In the genomic region with DNA sequence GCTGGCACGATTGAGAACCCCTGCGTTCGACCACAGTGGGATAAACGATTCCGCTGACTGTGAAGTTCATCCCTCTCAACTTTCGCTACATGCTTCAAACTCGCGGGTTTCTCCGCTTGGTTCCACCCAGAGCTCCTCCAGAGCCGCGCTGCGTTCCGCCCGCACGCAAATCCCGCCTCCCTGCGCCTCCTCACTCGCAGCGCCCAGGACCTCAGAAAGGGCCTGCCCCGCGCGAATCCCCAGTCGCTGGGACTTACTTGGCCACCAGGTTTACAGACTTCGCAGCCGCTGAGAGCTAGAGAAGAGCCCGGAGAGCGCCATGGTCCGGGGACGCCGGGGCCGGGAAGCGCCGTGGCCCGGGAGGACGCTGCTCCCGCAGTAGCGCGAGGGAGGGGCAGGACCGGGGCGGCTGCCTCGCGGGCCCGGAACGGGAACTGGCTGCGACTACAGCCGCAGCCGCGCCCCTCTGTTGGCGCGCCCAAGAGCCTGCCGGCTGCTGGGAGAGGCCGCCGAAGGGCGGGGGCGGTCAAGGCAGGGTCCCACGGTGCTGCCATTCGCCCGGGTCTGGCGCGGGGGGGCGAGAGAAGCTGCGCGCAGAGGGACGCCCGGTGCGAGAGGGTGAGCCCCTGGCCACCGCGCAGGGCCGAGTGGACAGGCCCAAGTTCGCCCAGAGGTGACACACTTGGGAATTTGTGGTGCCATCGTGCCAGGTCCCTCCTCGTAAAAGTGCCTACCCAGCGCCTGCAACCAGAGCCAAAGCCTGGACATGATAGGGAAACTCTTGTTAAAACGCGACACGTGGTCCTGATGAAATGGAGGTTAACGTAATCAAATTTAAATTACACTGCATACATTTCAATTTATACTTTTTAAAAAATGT, we compare ENCODE assay signal across 1 cellular context.
TF ChIP-seq lines count a peak whose summit lies in the region.

A gene with protein sequence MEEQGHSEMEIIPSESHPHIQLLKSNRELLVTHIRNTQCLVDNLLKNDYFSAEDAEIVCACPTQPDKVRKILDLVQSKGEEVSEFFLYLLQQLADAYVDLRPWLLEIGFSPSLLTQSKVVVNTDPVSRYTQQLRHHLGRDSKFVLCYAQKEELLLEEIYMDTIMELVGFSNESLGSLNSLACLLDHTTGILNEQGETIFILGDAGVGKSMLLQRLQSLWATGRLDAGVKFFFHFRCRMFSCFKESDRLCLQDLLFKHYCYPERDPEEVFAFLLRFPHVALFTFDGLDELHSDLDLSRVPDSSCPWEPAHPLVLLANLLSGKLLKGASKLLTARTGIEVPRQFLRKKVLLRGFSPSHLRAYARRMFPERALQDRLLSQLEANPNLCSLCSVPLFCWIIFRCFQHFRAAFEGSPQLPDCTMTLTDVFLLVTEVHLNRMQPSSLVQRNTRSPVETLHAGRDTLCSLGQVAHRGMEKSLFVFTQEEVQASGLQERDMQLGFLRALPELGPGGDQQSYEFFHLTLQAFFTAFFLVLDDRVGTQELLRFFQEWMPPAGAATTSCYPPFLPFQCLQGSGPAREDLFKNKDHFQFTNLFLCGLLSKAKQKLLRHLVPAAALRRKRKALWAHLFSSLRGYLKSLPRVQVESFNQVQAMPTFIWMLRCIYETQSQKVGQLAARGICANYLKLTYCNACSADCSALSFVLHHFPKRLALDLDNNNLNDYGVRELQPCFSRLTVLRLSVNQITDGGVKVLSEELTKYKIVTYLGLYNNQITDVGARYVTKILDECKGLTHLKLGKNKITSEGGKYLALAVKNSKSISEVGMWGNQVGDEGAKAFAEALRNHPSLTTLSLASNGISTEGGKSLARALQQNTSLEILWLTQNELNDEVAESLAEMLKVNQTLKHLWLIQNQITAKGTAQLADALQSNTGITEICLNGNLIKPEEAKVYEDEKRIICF (minus strand): TSS at position 436 of the 880 bp plus-strand sequence. CDS start 21,863 bp downstream, outside the sequence.

TF ChIP-seq in endothelial cell of umbilical vein, 7 proteins besides CTCF, POLR2A, EP300 and RAD21 (continued from another document):
- no peak for TF ChIP-seq MAX (IDR thresholded peaks at IDR 0.05; ENCODE audit: insufficient read depth, insufficient read length)
